Comparison of ENCODE assay signal across 8 cellular contexts in the genomic region with DNA sequence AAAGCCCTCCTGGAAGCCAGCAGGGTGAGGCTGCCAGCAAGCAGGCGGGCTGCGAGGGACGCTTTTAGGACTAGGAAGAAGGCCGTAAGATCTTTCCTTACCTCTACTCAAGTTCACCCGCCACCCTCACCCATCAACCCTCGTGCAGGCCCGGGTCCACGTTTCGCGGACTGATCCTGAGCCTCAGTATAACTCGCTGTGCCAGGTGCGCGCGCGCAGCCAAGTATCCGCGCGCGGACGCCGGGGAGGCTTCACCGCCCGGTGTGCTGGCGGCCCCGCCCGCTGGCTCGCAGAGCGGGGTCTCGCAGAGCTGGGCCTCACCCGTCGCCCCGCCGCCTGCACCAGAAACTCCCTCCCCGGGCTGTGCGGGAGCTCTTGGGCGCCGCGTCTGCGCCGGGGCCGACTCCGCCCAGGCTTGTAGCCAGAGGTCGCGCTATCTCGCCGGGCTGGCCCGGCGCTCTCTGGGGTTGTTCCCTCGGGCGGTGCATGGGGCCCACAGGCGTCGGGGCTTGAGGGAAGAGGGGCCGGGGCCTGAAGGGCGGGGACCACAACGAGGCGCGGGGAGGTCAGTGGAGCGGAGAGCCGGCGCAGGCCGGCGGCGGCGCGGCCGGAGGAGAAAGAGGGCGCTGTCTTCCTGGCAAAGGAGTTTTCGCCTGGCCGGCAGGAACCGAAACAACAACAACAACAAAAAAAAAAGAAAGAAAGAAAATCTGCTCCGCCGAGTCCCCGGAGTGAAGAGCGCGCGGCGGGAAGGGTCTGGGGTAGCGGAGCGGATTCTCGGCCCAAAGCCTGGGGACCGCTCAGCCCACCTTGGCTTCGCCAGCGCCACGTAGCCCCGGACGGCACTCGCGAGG. TPM values are rescaled to one million over a fixed set of nuclear protein-coding genes. Genes with fewer than 3 reads are reported as not detected.
DNase-seq lines count a peak whose midpoint lies in the region; ATAC-seq and TF ChIP-seq lines count a peak whose summit lies in the region.

No MANE protein-coding gene starts in this region.

- peak in 1 of 3 experiments; percentile 58 for TF ChIP-seq CTCF in ascending aorta (IDR thresholded peaks at IDR 0.05)

- intact Hi-C loops in ascending aorta (cut with DNase I), result loop anchor here (5.0 kb wide), 1 partner anchor 65 kb away; a partner anchor contains a TSS

- ATAC-seq in GM19025 (IDR thresholded peaks at IDR 0.05; ENCODE audit: low read depth, unreplicated experiment), result peak; percentile 85
- ATAC-seq in HG03095 (IDR thresholded peaks at IDR 0.05; ENCODE audit: unreplicated experiment), result peak; percentile 93

- DNase-seq in DMS 273 treated with DMSO at 0.1 percent for 48 hours (lab: John Stamatoyannopoulos, UW) (peak; percentile 40), NCI-H510A (lab: John Stamatoyannopoulos, UW) (peak; percentile 89), ascending aorta (ENCODE audit: low spot score in 2 of 2) (no peak), hippocampal formation (lab: John Stamatoyannopoulos, UW) (no peak)

- no peaks in the 10 kb centered on the region for H3K36me3 ChIP-seq in ascending aorta

- H3K4me3 ChIP-seq in ascending aorta (peak overlapping the region; percentile 74 to 82), iPS-18c (ENCODE audit: insufficient read depth, low read depth, low read length) (peak overlapping the region; percentile 75), skin epidermis (peak overlapping the region; percentile 31 to 59 (median 42))

- H3K27ac ChIP-seq in ascending aorta (peak overlapping the region; percentile 28 to 56), skin epidermis (peak overlapping the region in 9 of 21 experiments; percentile 4 to 55 (median 36))

- no peaks in the 10 kb centered on the region for H3K9me3 ChIP-seq in ascending aorta
- H3K9me3 ChIP-seq in iPS-18c (ENCODE audit: control insufficient read depth, insufficient read depth, low read length), result no peaks in the 10 kb centered on the region

- H3K4me1 ChIP-seq in ascending aorta, result peaks cover 0 to 21% of the 10 kb centered on the region in 2 donors

- H3K27me3 ChIP-seq in ascending aorta, result no peaks in the 10 kb centered on the region

RNA-seq across cellular contexts. Expression of a gene that starts 7.7 kb away (rescaled TPM):
- total RNA-seq in ascending aorta, result 1.1 TPM

Comparison
In these comparisons a context has a peak if more than half of its experiments do, and no peak if none do; other contexts are left out.
1. DNase-seq: peak in DMS 273 treated with DMSO at 0.1 percent for 48 hours (single experiment) and NCI-H510A (single experiment); none in ascending aorta (0 of 2) and hippocampal formation (0 of 2).
2. Peak in every context shown above with its lines, with median percentiles within 50 percentile points of each other: H3K4me3 ChIP-seq.